8 cellular contexts compared by ENCODE assay signal in genomic region chr9:112028242-112029221, GRCh38.
A peak's percentile ranks its signal among the peaks of the same experiment; 100 is the strongest.
DNase-seq lines count a peak whose midpoint lies in the region; ATAC-seq, FAIRE-seq and TF ChIP-seq lines count a peak whose summit lies in the region.

No MANE protein-coding gene starts in this region.

- no peak overlapping the region for H3K4me3 ChIP-seq in lower leg skin (ENCODE audit: low read depth, poor library complexity, severe bottlenecking)
- H3K4me3 ChIP-seq in pancreas: no peak overlapping the region

- WGBS in lower leg skin, 2 donors: 79 to 88% methylated on average over 13 of the region's 13 CpGs
- 85 to 89% methylated on average over 13 of the region's 13 CpGs for WGBS in pancreas, 2 donors

- H3K4me1 Mint-ChIP-seq in activated T-helper 17 cell treated with anti-CD3 and anti-CD28 coated beads, Interleukin-2, amount 50 U/mL, for 72 hours: peaks cover 35% of the 10 kb centered on the region

- H3K4me1 ChIP-seq in pancreas: peaks cover 0 to 23% (median 5%) of the 10 kb centered on the region in 3 donors

- H3K27me3 Mint-ChIP-seq in activated T-helper 17 cell treated with anti-CD3 and anti-CD28 coated beads, Interleukin-2, amount 50 U/mL, for 72 hours: no peaks in the 10 kb centered on the region

- H3K36me3 ChIP-seq in pancreas: no peaks in the 10 kb centered on the region

- DNase-seq in Daoy (ENCODE audit: low read depth): peak; percentile 93
- DNase-seq in ACHN: no peak
- DNase-seq in lower leg skin (ENCODE audit: low spot score in 2 of 2): no peak
- DNase-seq in mucosa of gallbladder (ENCODE audit: low spot score): no peak
- no peak for DNase-seq in pancreas

- H3K9me3 ChIP-seq in pancreas: no peaks in the 10 kb centered on the region

- intact Hi-C loops in lower leg skin (cut with DNase I; ENCODE audit: low total_unique reads): no loop called here
- intact Hi-C loops in pancreas (cut with DNase I): loop anchor here in 2 of 3 donors (5.0 to 10.0 kb wide), 2 partner anchors 46 to 49 kb away; no protein-coding TSS in a partner anchor

- no peak for FAIRE-seq in pancreas (lab: Jason Lieb, UNC)

- peak overlapping the region; percentile 38 for H3K4me3 Mint-ChIP-seq in activated T-helper 17 cell treated with anti-CD3 and anti-CD28 coated beads, Interleukin-2, amount 50 U/mL, for 72 hours

- peak overlapping the region; percentile 53 for H3K27ac Mint-ChIP-seq in activated T-helper 17 cell treated with anti-CD3 and anti-CD28 coated beads, Interleukin-2, amount 50 U/mL, for 72 hours

- in situ Hi-C loops in ACHN (cut with HindIII; ENCODE audit: low pct_ligation_motif_present, low pct_unique_long_range_greater_than_20kb, low sequenced_read_pairs): no loop called here

- H3K9me3 Mint-ChIP-seq in activated T-helper 17 cell treated with anti-CD3 and anti-CD28 coated beads, Interleukin-2, amount 50 U/mL, for 72 hours: no peaks in the 10 kb centered on the region

- peak; percentile 50 for ATAC-seq in HG03108 (IDR thresholded peaks at IDR 0.05; ENCODE audit: unreplicated experiment)
- ATAC-seq in activated T-helper 17 cell treated with anti-CD3 and anti-CD28 coated beads, Interleukin-2, amount 50 U/mL, for 72 hours (replicated peaks): peak; percentile 85
- no peak for ATAC-seq in pancreas

- no peak for TF ChIP-seq CTCF in lower leg skin (IDR thresholded peaks at IDR 0.05)
- no peak for TF ChIP-seq CTCF in pancreas (IDR thresholded peaks at IDR 0.05)

- no peak overlapping the region for H3K27ac ChIP-seq in pancreas

- H3K36me3 Mint-ChIP-seq in activated T-helper 17 cell treated with anti-CD3 and anti-CD28 coated beads, Interleukin-2, amount 50 U/mL, for 72 hours (ENCODE audit: low read depth): no peaks in the 10 kb centered on the region

- H3K27me3 ChIP-seq in pancreas: no peaks in the 10 kb centered on the region

- TF ChIP-seq POLR2A in GM19193 (IDR thresholded peaks at IDR 0.05; ENCODE audit: extremely low read depth, insufficient read depth, insufficient read length): peak; percentile 48
- no peak for TF ChIP-seq POLR2A in lower leg skin (IDR thresholded peaks at IDR 0.05)

Comparison
In these comparisons a context has a peak if more than half of its experiments do, and no peak if none do; other contexts are left out.
1. ATAC-seq: peak in HG03108 (single experiment) and activated T-helper 17 cell treated with anti-CD3 and anti-CD28 coated beads, Interleukin-2, amount 50 U/mL, for 72 hours (single experiment); none in pancreas (0 of 4).